Comparison of ENCODE assay signal across 13 cellular contexts in the genomic region with DNA sequence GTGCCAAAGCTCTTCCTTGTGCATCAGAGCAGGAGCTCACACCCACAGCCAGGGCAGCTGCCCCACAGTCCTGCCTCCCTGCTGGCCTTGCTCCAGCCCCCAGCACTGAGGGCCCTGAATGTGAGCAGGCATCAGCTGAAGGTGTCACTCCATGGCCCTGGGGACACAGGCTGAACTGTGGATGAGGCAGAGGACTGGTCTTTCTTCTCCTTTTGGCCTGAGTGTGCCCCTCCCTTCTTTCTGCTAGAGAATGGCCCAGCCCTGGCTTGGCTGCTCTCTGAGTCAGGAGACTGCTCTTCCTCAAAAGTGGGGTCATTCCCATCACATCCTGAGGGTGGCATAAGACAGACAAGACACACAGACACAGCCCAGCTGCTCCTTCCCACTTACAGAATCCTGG. TPM values are rescaled to one million over a fixed set of nuclear protein-coding genes. Genes with fewer than 3 reads are reported as not detected.
DNase-seq lines count a peak whose midpoint lies in the region; ATAC-seq and TF ChIP-seq lines count a peak whose summit lies in the region.
"Had no signal": no experiment of that assay in that cellular context is flagged by ENCODE, and none has a peak within 500 bp of the region (broad histone marks: within the 10 kb centered on the region; RNA-seq: fewer than 3 reads in every experiment).

No MANE protein-coding gene starts in this region.

- H3K27ac Mint-ChIP-seq in CD8-positive, alpha-beta memory T cell, result no peak overlapping the region
- H3K27ac Mint-ChIP-seq in activated T-helper 2 cell treated with anti-CD3 and anti-CD28 coated beads, Interferon-gamma antibody, Interleukin-2, Interleukin-4, amounts not matched to agents 10 μg/mL and 5 μg/mL and 100 μg/mL, durations not matched to agents 14 hours and 24 hours and 36 hours, result no peak overlapping the region
- H3K27ac Mint-ChIP-seq: effector memory CD8-positive, alpha-beta T cell had no signal

- H2BK15ac ChIP-seq in mesenchymal stem cell (ENCODE audit: low read depth, poor library complexity, severe bottlenecking), result no peak overlapping the region

- no peak overlapping the region for H3K23ac ChIP-seq in mesenchymal stem cell (ENCODE audit: low read length in 2 of 2)

- CTCF ChIA-PET in SK-N-SH (lab: Yijun Ruan, JAX), result interaction anchor here (1.1 to 1.6 kb wide), 3 partner anchors 35 to 168 kb away, joined by 3 to 5 read pairs (median 3); no protein-coding TSS in a partner anchor
- CTCF ChIA-PET in CD8-positive, alpha-beta memory T cell (lab: Charles Lee), result no interaction called here

- H3K4me3 ChIP-seq in SK-N-SH (ENCODE audit: low read depth in 2 of 2, low read length in 1 of 2) (no peak overlapping the region), epithelial cell of esophagus (ENCODE audit: low read length) (no peak overlapping the region), stomach (no peak overlapping the region), mesenchymal stem cell (ENCODE audit: insufficient read depth in 1 of 2, low read depth in 1 of 2, low read length in 2 of 2) (no peak overlapping the region)
- no peak overlapping the region for H3K4me3 ChIP-seq in CD8-positive, alpha-beta memory T cell (ENCODE audit: low read length)

- POLR2A ChIA-PET in SK-N-SH (lab: Yijun Ruan, JAX), result interaction anchor here (0.6 kb wide), 2 partner anchors 148 to 1882 kb away, joined by 3 to 4 read pairs; no protein-coding TSS in a partner anchor
- POLR2A ChIA-PET in CD8-positive, alpha-beta memory T cell (lab: Charles Lee), result no interaction called here

- H2BK5ac ChIP-seq in mesenchymal stem cell (ENCODE audit: low read depth, low read length, poor library complexity, severe bottlenecking), result no peak overlapping the region

- ATAC-seq in SK-N-SH treated with all-trans-retinoic acid at 6 μM for 48 hours, result peak; percentile 66; the same call in 2 of the 3 replicates
- ATAC-seq: effector memory CD8-positive, alpha-beta T cell had no signal

- H3K27me3 Mint-ChIP-seq in CD8-positive, alpha-beta memory T cell, result peaks cover 0 to 14% of the 10 kb centered on the region in 2 donors
- H3K27me3 Mint-ChIP-seq in activated T-helper 2 cell treated with anti-CD3 and anti-CD28 coated beads, Interferon-gamma antibody, Interleukin-2, Interleukin-4, amounts not matched to agents 10 μg/mL and 5 μg/mL and 100 μg/mL, durations not matched to agents 14 hours and 24 hours and 36 hours (ENCODE audit: low read depth), result peaks cover 11% of the 10 kb centered on the region

- no peaks in the 10 kb centered on the region for H3K36me3 ChIP-seq in SK-N-SH (replicated peaks in 1 of 2; ENCODE audit: control insufficient read depth in 1 of 2, insufficient read depth in 2 of 2, low read length in 1 of 2)
- H3K36me3 ChIP-seq in stomach, result no peaks in the 10 kb centered on the region
- H3K36me3 ChIP-seq in mesenchymal stem cell (ENCODE audit: control insufficient read depth in 1 of 2, insufficient read depth in 2 of 2, low read depth in 1 of 2, low read length in 2 of 2), result no peaks in the 10 kb centered on the region
- H3K36me3 ChIP-seq in CD8-positive, alpha-beta memory T cell (ENCODE audit: insufficient read depth, low read length), result no peaks in the 10 kb centered on the region

- H2AFZ ChIP-seq in SK-N-SH (ENCODE audit: low read depth), result no peak overlapping the region
- H2AFZ ChIP-seq in mesenchymal stem cell (ENCODE audit: low read depth, low read length), result no peak overlapping the region

- H2AK5ac ChIP-seq in mesenchymal stem cell (ENCODE audit: low read length, severe bottlenecking), result no peak overlapping the region

- no peaks in the 10 kb centered on the region for H3K9me3 Mint-ChIP-seq in CD8-positive, alpha-beta memory T cell
- no peaks in the 10 kb centered on the region for H3K9me3 Mint-ChIP-seq in activated T-helper 2 cell treated with anti-CD3 and anti-CD28 coated beads, Interferon-gamma antibody, Interleukin-2, Interleukin-4, amounts not matched to agents 10 μg/mL and 5 μg/mL and 100 μg/mL, durations not matched to agents 14 hours and 24 hours and 36 hours
- H3K9me3 Mint-ChIP-seq: effector memory CD8-positive, alpha-beta T cell had no signal

- no peak overlapping the region for H3K18ac ChIP-seq in mesenchymal stem cell (ENCODE audit: low read depth in 1 of 2, low read length in 2 of 2)

- H3K27ac ChIP-seq in SK-N-SH (ENCODE audit: low read depth in 2 of 2, low read length in 1 of 2) (no peak overlapping the region), stomach (no peak overlapping the region), mesenchymal stem cell (ENCODE audit: low read length, poor library complexity, severe bottlenecking) (no peak overlapping the region)
- no peak overlapping the region for H3K27ac ChIP-seq in CD8-positive, alpha-beta memory T cell (ENCODE audit: low read depth, low read length)

- H3K4me3 Mint-ChIP-seq in CD8-positive, alpha-beta memory T cell, result no peak overlapping the region
- H3K4me3 Mint-ChIP-seq in activated T-helper 2 cell treated with anti-CD3 and anti-CD28 coated beads, Interferon-gamma antibody, Interleukin-2, Interleukin-4, amounts not matched to agents 10 μg/mL and 5 μg/mL and 100 μg/mL, durations not matched to agents 14 hours and 24 hours and 36 hours (ENCODE audit: low read depth), result no peak overlapping the region
- H3K4me3 Mint-ChIP-seq: effector memory CD8-positive, alpha-beta T cell had no signal

- TF ChIP-seq CTCF in SK-N-SH (IDR thresholded peaks at IDR 0.05) (no peak; the same call in 1 of the 2 replicates), epithelial cell of esophagus (IDR thresholded peaks at IDR 0.05; ENCODE audit: insufficient read depth, low read depth, low read length, missing control alignments) (no peak), stomach (IDR thresholded peaks at IDR 0.05) (no peak)

- H3K4me2 ChIP-seq in SK-N-SH (no peak overlapping the region), mesenchymal stem cell (ENCODE audit: low read length, poor library complexity, severe bottlenecking) (no peak overlapping the region)

- H3K79me1 ChIP-seq in mesenchymal stem cell (replicated peaks; ENCODE audit: low read length, poor library complexity, severe bottlenecking), result no peaks in the 10 kb centered on the region

- H3K4me1 ChIP-seq in SK-N-SH (ENCODE audit: control insufficient read depth in 1 of 2, insufficient read depth in 2 of 2, low read depth in 1 of 2, low read length in 1 of 2) (peaks cover 0 to 5% of the 10 kb centered on the region in 2 experiments; a peak in 1 of 4 replicates), stomach (no peaks in the 10 kb centered on the region), mesenchymal stem cell (ENCODE audit: control insufficient read depth, insufficient read depth, low read depth, low read length) (no peaks in the 10 kb centered on the region)
- H3K4me1 ChIP-seq in CD8-positive, alpha-beta memory T cell (ENCODE audit: insufficient read depth, low read length), result no peaks in the 10 kb centered on the region

- no peak overlapping the region for H2BK12ac ChIP-seq in mesenchymal stem cell (ENCODE audit: low read length in 2 of 2)

- intact Hi-C loops in stomach (cut with DNase I; ENCODE audit: low total_unique reads), result no loop called here
- intact Hi-C loops in activated T-helper 2 cell treated with anti-CD3 and anti-CD28 coated beads, Interferon-gamma antibody, Interleukin-2, Interleukin-4, amounts not matched to agents 10 μg/mL and 5 μg/mL and 100 μg/mL, durations not matched to agents 14 hours and 24 hours and 36 hours (cut with micrococcal nuclease), result no loop called here

- H4K91ac ChIP-seq in mesenchymal stem cell (ENCODE audit: low read length), result no peak overlapping the region

- no peaks in the 10 kb centered on the region for H3K4me1 Mint-ChIP-seq in CD8-positive, alpha-beta memory T cell
- H3K4me1 Mint-ChIP-seq in activated T-helper 2 cell treated with anti-CD3 and anti-CD28 coated beads, Interferon-gamma antibody, Interleukin-2, Interleukin-4, amounts not matched to agents 10 μg/mL and 5 μg/mL and 100 μg/mL, durations not matched to agents 14 hours and 24 hours and 36 hours (ENCODE audit: low read depth), result peaks cover 3% of the 10 kb centered on the region

- H3K9me2 ChIP-seq in SK-N-SH, result no peaks in the 10 kb centered on the region

- no peak for TF ChIP-seq EP300 in SK-N-SH (IDR thresholded peaks at IDR 0.05; ENCODE audit: borderline replicate concordance in 1 of 2, low read depth in 1 of 2, low read length in 1 of 2)
- TF ChIP-seq EP300 in stomach (IDR thresholded peaks at IDR 0.05), result no peak

- H2BK120ac ChIP-seq in mesenchymal stem cell (ENCODE audit: low read depth, low read length), result no peak overlapping the region

- DNase-seq in SK-N-SH (no peak), NOMO-1 treated with DMSO at 0.1 percent for 48 hours (lab: John Stamatoyannopoulos, UW; ENCODE audit: unreplicated experiment) (peak; percentile 27), epithelial cell of esophagus (ENCODE audit: low read depth) (peak; percentile 36), stomach (peak; percentile 22), mesenchymal stem cell (no peak)
- DNase-seq in CD8-positive, alpha-beta memory T cell, result no peak
- DNase-seq in activated T-helper 2 cell treated with anti-CD3 and anti-CD28 coated beads, Interferon-gamma antibody, Interleukin-2, Interleukin-4, amounts not matched to agents 10 μg/mL and 5 μg/mL and 100 μg/mL, durations not matched to agents 14 hours and 24 hours and 36 hours (ENCODE audit: low spot score), result no peak
- DNase-seq: amniotic stem cell; effector memory CD8-positive, alpha-beta T cell; GDM1; NCI-H524 treated with DMSO at 0.1 percent for 48 hours had no signal

- H3K4ac ChIP-seq in mesenchymal stem cell (ENCODE audit: low read depth in 1 of 2, low read length in 2 of 2), result no peak overlapping the region

- no peak overlapping the region for H3K14ac ChIP-seq in mesenchymal stem cell (ENCODE audit: low read length in 2 of 2)

- H3K36me3 Mint-ChIP-seq in CD8-positive, alpha-beta memory T cell, result no peaks in the 10 kb centered on the region
- H3K36me3 Mint-ChIP-seq in activated T-helper 2 cell treated with anti-CD3 and anti-CD28 coated beads, Interferon-gamma antibody, Interleukin-2, Interleukin-4, amounts not matched to agents 10 μg/mL and 5 μg/mL and 100 μg/mL, durations not matched to agents 14 hours and 24 hours and 36 hours (ENCODE audit: low read depth), result no peaks in the 10 kb centered on the region

- no peaks in the 10 kb centered on the region for H4K20me1 ChIP-seq in SK-N-SH (ENCODE audit: insufficient read depth)

- no peak overlapping the region for H4K8ac ChIP-seq in mesenchymal stem cell (ENCODE audit: low read length)

- H3F3A ChIP-seq in SK-N-SH (replicated peaks; ENCODE audit: insufficient read depth), result no peaks in the 10 kb centered on the region

- TF ChIP-seq RAD21 in SK-N-SH (IDR thresholded peaks at IDR 0.05; ENCODE audit: low read length), result no peak

- H3K9me3 ChIP-seq in SK-N-SH, result no peaks in the 10 kb centered on the region
- H3K9me3 ChIP-seq in stomach, result no peaks in the 10 kb centered on the region
- no peaks in the 10 kb centered on the region for H3K9me3 ChIP-seq in mesenchymal stem cell (ENCODE audit: control insufficient read depth, low read length)
- H3K9me3 ChIP-seq in CD8-positive, alpha-beta memory T cell (ENCODE audit: low read length), result no peaks in the 10 kb centered on the region

- no peak for TF ChIP-seq POLR2A in stomach (IDR thresholded peaks at IDR 0.05)

- H3K79me2 ChIP-seq in SK-N-SH (ENCODE audit: insufficient read depth), result no peaks in the 10 kb centered on the region

- no peak overlapping the region for H3K9ac ChIP-seq in SK-N-SH
- H3K9ac ChIP-seq in mesenchymal stem cell (ENCODE audit: low read length), result no peak overlapping the region

- H3K27me3 ChIP-seq in SK-N-SH (ENCODE audit: insufficient read depth) (no peaks in the 10 kb centered on the region), stomach (no peaks in the 10 kb centered on the region), mesenchymal stem cell (ENCODE audit: control insufficient read depth in 1 of 2, insufficient read depth in 1 of 2, low read length in 2 of 2) (peaks cover 11 to 49% of the 10 kb centered on the region in 2 experiments)
- H3K27me3 ChIP-seq in CD8-positive, alpha-beta memory T cell (ENCODE audit: insufficient read depth, low read length, poor library complexity, severe bottlenecking), result no peaks in the 10 kb centered on the region

RNA-seq across cellular contexts. Expression of gene OTOG, which starts 16.2 kb away (rescaled TPM):
- polyA plus RNA-seq in SK-N-SH (2012; rRNA removed) (not detected in 2 replicates), stomach (not detected)
- polyA plus RNA-seq in SK-N-SH (2012; cell fraction: cytosol; rRNA removed), result not detected in 2 replicates
- not detected in 2 replicates for polyA plus RNA-seq in SK-N-SH (2012; cell fraction: nucleus; rRNA removed)
- not detected for total RNA-seq in stomach
- not detected for polyA plus RNA-seq in mesenchymal stem cell (2013, experiment 1 of 2)
- not detected for polyA plus RNA-seq in mesenchymal stem cell (2013, experiment 2 of 2)
- total RNA-seq in CD8-positive, alpha-beta memory T cell, result not detected
- polyA plus RNA-seq in CD8-positive, alpha-beta memory T cell, result not detected
- not detected in 2 replicates for total RNA-seq in activated T-helper 2 cell treated with anti-CD3 and anti-CD28 coated beads, Interferon-gamma antibody, Interleukin-2, Interleukin-4, amounts not matched to agents 10 μg/mL and 5 μg/mL and 100 μg/mL, durations not matched to agents 14 hours and 24 hours and 36 hours
- total RNA-seq: T-helper 1 cell treated with Interleukin-12 subunit alpha and Interleukin-12 subunit beta and Interleukin-4 antibody, amounts not matched to agents 30 ng/mL and 1 ng/mL, for 36 hours had no signal

RNA-seq across cellular contexts. Expression of gene USH1C, which starts 19.0 kb away (rescaled TPM):
- polyA plus RNA-seq in SK-N-SH (2012; rRNA removed) (not detected in 2 replicates), stomach (10 to 100 TPM in 1 of 3 donors, 1 to 10 TPM in 2; 4.8 to 42.5 (median 7.1) TPM)
- polyA plus RNA-seq in SK-N-SH (2012; cell fraction: cytosol; rRNA removed), result 0.01 TPM in 1 of 2 replicates, not detected in the other
- 0.13 TPM in 1 of 2 replicates, not detected in the other for polyA plus RNA-seq in SK-N-SH (2012; cell fraction: nucleus; rRNA removed)
- total RNA-seq in stomach, result 100 to 1,000 TPM in 1 of 5 donors, 10 to 100 TPM in 3, 1 to 10 TPM in 1; 9.4 to 107 (median 22.6) TPM
- not detected for polyA plus RNA-seq in mesenchymal stem cell (2013, experiment 1 of 2)
- polyA plus RNA-seq in mesenchymal stem cell (2013, experiment 2 of 2), result not detected
- not detected for total RNA-seq in CD8-positive, alpha-beta memory T cell
- not detected for polyA plus RNA-seq in CD8-positive, alpha-beta memory T cell
- not detected in 2 replicates for total RNA-seq in activated T-helper 2 cell treated with anti-CD3 and anti-CD28 coated beads, Interferon-gamma antibody, Interleukin-2, Interleukin-4, amounts not matched to agents 10 μg/mL and 5 μg/mL and 100 μg/mL, durations not matched to agents 14 hours and 24 hours and 36 hours
- total RNA-seq: T-helper 1 cell treated with Interleukin-12 subunit alpha and Interleukin-12 subunit beta and Interleukin-4 antibody, amounts not matched to agents 30 ng/mL and 1 ng/mL, for 36 hours had no signal

Comparison
In these comparisons a context has a peak if more than half of its experiments do, and no peak if none do; other contexts are left out.
1. DNase-seq: peak in NOMO-1 treated with DMSO at 0.1 percent for 48 hours (single experiment), epithelial cell of esophagus (single experiment) and stomach (single experiment); none in SK-N-SH (single experiment), mesenchymal stem cell (single experiment), CD8-positive, alpha-beta memory T cell (0 of 5) and activated T-helper 2 cell treated with anti-CD3 and anti-CD28 coated beads, Interferon-gamma antibody, Interleukin-2, Interleukin-4, amounts not matched to agents 10 μg/mL and 5 μg/mL and 100 μg/mL, durations not matched to agents 14 hours and 24 hours and 36 hours (single experiment).
2. RNA of gene USH1C, which starts 19.0 kb away (total RNA-seq): 9.4 to 107 TPM in stomach; not detected in CD8-positive, alpha-beta memory T cell and not detected in activated T-helper 2 cell treated with anti-CD3 and anti-CD28 coated beads, Interferon-gamma antibody, Interleukin-2, Interleukin-4, amounts not matched to agents 10 μg/mL and 5 μg/mL and 100 μg/mL, durations not matched to agents 14 hours and 24 hours and 36 hours; every median in the first group is over 10 times any median in the second.